ENCODE assay signal across 8 cellular contexts in genomic region chr2:157413342-157414035, GRCh38. TPM values are rescaled to one million over a fixed set of nuclear protein-coding genes. Genes with fewer than 3 reads are reported as not detected.
DNase-seq lines count a peak whose midpoint lies in the region; ATAC-seq and TF ChIP-seq lines count a peak whose summit lies in the region.

No MANE protein-coding gene starts in this region.

- H3K36me3 ChIP-seq in OCI-LY3 (replicated peaks; ENCODE audit: low read depth, low read length) (peaks cover 62% of the 10 kb centered on the region), BE2C (no peaks in the 10 kb centered on the region)

- peaks cover 50% of the 10 kb centered on the region for H4K20me1 ChIP-seq in OCI-LY3 (ENCODE audit: insufficient read depth, low read length)

- peak overlapping the region; percentile 88 for H3K27ac ChIP-seq in OCI-LY3 (ENCODE audit: low read length)

- H2AFZ ChIP-seq in OCI-LY3 (ENCODE audit: low read depth, low read length), result no peak overlapping the region

- peaks cover 8% of the 10 kb centered on the region; the same call in 1 of the 2 replicates for H3K79me2 ChIP-seq in OCI-LY3 (ENCODE audit: low read length)

- TF ChIP-seq CTCF in OCI-LY3 (IDR thresholded peaks at IDR 0.05; ENCODE audit: low read depth, low read length) (no peak), BE2C (IDR thresholded peaks at IDR 0.05; ENCODE audit: low read depth, low read length) (no peak)

- H3K4me2 ChIP-seq in OCI-LY3 (ENCODE audit: low read length), result peak overlapping the region; percentile 52

- no peak for DNase-seq in left colon
- no peak for DNase-seq in GF-D8 (lab: John Stamatoyannopoulos, UW)
- no peak for DNase-seq in NCI-H1105 treated with DMSO at 0.1 percent for 48 hours (lab: John Stamatoyannopoulos, UW)
- DNase-seq in BE2C, result no peak
- DNase-seq in head of caudate nucleus, result no peak

- H3K9ac ChIP-seq in OCI-LY3 (ENCODE audit: low read length), result peak overlapping the region; percentile 7

- intact Hi-C loops in left colon (cut with DNase I, micrococcal nuclease) (no loop called here), head of caudate nucleus (cut with DNase I) (no loop called here)

- H3K9me3 ChIP-seq in OCI-LY3 (ENCODE audit: insufficient read depth, low read length) (no peaks in the 10 kb centered on the region), BE2C (no peaks in the 10 kb centered on the region)

- H3K4me1 ChIP-seq in OCI-LY3 (ENCODE audit: low read length) (peaks cover 52% of the 10 kb centered on the region), BE2C (no peaks in the 10 kb centered on the region)

- ATAC-seq in GM18499 (IDR thresholded peaks at IDR 0.05; ENCODE audit: insufficient read depth, unreplicated experiment) (peak; percentile 94), GM21717 (IDR thresholded peaks at IDR 0.05; ENCODE audit: unreplicated experiment) (peak; percentile 87), left colon (peak; percentile 50)

- peak overlapping the region; percentile 24; the same call in 1 of the 2 replicates for H3K4me3 ChIP-seq in OCI-LY3 (ENCODE audit: low read length)
- H3K4me3 ChIP-seq in BE2C (ENCODE audit: low read depth, low read length), result no peak overlapping the region

- H3K27me3 ChIP-seq in OCI-LY3 (ENCODE audit: low read depth, low read length) (no peaks in the 10 kb centered on the region), BE2C (no peaks in the 10 kb centered on the region)

RNA-seq across cellular contexts. Expression of gene CYTIP, which starts 30.4 kb away (rescaled TPM):
- total RNA-seq in left colon, result 1 to 10 TPM; 5.1 to 6.6 TPM
- polyA plus RNA-seq in BE2C (2012; ENCODE audit: insufficient read depth, insufficient read length, low read depth), result not detected
